8 cellular contexts compared by ENCODE assay signal in the genomic region with DNA sequence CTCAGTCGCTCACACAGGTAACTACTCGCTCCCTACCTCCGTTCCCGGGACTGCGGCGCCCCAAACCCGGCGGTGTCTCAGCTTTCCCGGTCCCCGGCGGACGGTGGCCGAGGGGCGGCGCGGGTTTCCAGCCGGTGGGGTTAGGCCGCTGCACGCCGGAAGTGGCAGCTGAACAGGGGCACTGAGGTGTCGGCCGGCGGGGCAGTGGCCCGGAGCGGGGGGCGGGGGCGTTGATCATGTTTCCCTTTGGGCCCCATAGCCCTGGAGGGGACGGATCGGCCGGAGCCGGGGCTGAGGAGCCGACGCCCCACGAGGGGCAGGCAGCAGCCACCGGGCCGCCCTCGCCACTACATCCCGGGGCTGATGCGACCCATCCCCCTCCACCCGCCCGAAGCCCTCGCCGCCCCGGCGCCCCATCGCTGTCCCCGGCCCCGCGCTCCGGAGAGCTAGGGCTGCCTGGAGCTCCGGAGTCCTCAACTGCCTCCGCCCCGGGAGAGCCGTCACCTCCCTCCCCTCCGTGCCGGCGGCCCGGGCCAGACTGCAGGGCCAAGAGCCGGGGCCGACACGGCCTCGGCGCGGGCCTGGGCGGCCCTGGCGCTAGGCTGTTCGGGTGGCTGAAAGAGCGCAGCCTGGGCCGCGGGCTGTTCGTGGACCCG. TPM values are rescaled to one million over a fixed set of nuclear protein-coding genes. Genes with fewer than 3 reads are reported as not detected.
DNase-seq lines count a peak whose midpoint lies in the region; ATAC-seq and TF ChIP-seq lines count a peak whose summit lies in the region.

A gene with protein sequence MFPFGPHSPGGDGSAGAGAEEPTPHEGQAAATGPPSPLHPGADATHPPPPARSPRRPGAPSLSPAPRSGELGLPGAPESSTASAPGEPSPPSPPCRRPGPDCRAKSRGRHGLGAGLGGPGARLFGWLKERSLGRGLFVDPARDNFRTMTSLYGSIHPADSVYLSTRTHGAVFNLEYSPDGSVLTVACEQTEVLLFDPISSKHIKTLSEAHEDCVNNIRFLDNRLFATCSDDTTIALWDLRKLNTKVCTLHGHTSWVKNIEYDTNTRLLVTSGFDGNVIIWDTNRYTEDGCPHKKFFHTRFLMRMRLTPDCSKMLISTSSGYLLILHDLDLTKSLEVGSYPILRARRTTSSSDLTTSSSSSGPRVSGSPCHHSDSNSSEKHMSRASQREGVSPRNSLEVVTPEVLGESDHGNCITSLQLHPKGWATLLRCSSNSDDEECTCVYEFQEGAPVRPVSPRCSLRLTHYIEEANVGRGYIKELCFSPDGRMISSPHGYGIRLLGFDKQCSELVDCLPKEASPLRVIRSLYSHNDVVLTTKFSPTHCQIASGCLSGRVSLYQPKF (plus strand): TSS at position 167 of the 656 bp plus-strand sequence. CDS start 70 bp downstream, at position 237.

- no peaks in the 10 kb centered on the region for H3K27me3 ChIP-seq in ovary
- no peaks in the 10 kb centered on the region for H3K27me3 ChIP-seq in thymus (ENCODE audit: control insufficient read depth, insufficient read depth)

- DNase-seq in GDM1 (lab: John Stamatoyannopoulos, UW), result peak; percentile 79
- peak; percentile 48 for DNase-seq in GOT3 (lab: John Stamatoyannopoulos, UW)
- DNase-seq in LNCaP clone FGC (ENCODE audit: low read depth), result no peak
- DNase-seq in activated naive CD4-positive, alpha-beta T cell treated with anti-CD3 and anti-CD28 coated beads, Interleukin-2, amount 50 U/mL, for 72 hours (ENCODE audit: low spot score in 2 of 2), result peak; percentile 90 to 96
- peak; percentile 96 for DNase-seq in glutamatergic neuron
- DNase-seq in ovary, result peak; percentile 75 to 92 (median 84)

- peak; percentile 11; the same call in 1 of the 2 replicates for TF ChIP-seq CTCF in LNCaP clone FGC (IDR thresholded peaks at IDR 0.05; ENCODE audit: control insufficient read depth, extremely low read depth, insufficient read depth)
- no peak for TF ChIP-seq CTCF in glutamatergic neuron (IDR thresholded peaks at IDR 0.05; ENCODE audit: partially characterized antibody, unreplicated experiment)
- no peak for TF ChIP-seq CTCF in ovary (IDR thresholded peaks at IDR 0.05)

- 0 to 1% (median 0%) methylated on average over 54 to 72 of the region's 72 CpGs for WGBS in ovary, 3 donors
- WGBS in thymus, result under 1% methylated on average over 72 of the region's 72 CpGs

- H3K4me1 ChIP-seq in ovary (ENCODE audit: insufficient read depth) (peaks cover 19% of the 10 kb centered on the region), thymus (ENCODE audit: control insufficient read depth, insufficient read depth, low read length) (peaks cover 18% of the 10 kb centered on the region)

- H3K27ac ChIP-seq in ovary, result peak within 1 kb of the TSS; percentile 25 to 50
- peak within 1 kb of the TSS; percentile 83 for H3K27ac ChIP-seq in thymus (ENCODE audit: low read depth)

- TF ChIP-seq POLR2A in ovary (IDR thresholded peaks at IDR 0.05), result peak; percentile 72

- peaks cover 4% of the 10 kb centered on the region for H3K27me3 Mint-ChIP-seq in glutamatergic neuron (ENCODE audit: unreplicated experiment)

- peaks cover 10% of the 10 kb centered on the region for H3K4me1 Mint-ChIP-seq in glutamatergic neuron (ENCODE audit: low read depth, unreplicated experiment)

- no peaks in the 10 kb centered on the region for H3K9me3 Mint-ChIP-seq in activated naive CD4-positive, alpha-beta T cell treated with anti-CD3 and anti-CD28 coated beads, Interleukin-2, amount 50 U/mL, for 72 hours
- H3K9me3 Mint-ChIP-seq in glutamatergic neuron (ENCODE audit: unreplicated experiment), result peaks cover 10% of the 10 kb centered on the region

- H3K36me3 ChIP-seq in ovary (no peaks in the 10 kb centered on the region), thymus (ENCODE audit: control insufficient read depth, insufficient read depth) (no peaks in the 10 kb centered on the region)

- H3K4me3 Mint-ChIP-seq in glutamatergic neuron (ENCODE audit: unreplicated experiment), result peak within 1 kb of the TSS; percentile 97

- ATAC-seq in SK-N-SH treated with all-trans-retinoic acid at 6 μM for 48 hours, result peak; percentile 85
- peak; percentile 83 to 87 for ATAC-seq in activated naive CD4-positive, alpha-beta T cell treated with anti-CD3 and anti-CD28 coated beads, Interleukin-2, amount 50 U/mL, for 72 hours

- H3K4me3 ChIP-seq in LNCaP clone FGC (ENCODE audit: low read depth, low read length), result peak within 1 kb of the TSS; percentile 82
- peak within 1 kb of the TSS; percentile 99 for H3K4me3 ChIP-seq in ovary
- peak within 1 kb of the TSS; percentile 96 for H3K4me3 ChIP-seq in thymus (ENCODE audit: low read length)

- TF ChIP-seq EP300 in ovary (IDR thresholded peaks at IDR 0.05), result no peak

- H3K9me3 ChIP-seq in ovary (no peaks in the 10 kb centered on the region), thymus (ENCODE audit: control insufficient read depth) (no peaks in the 10 kb centered on the region)

- H3K27ac Mint-ChIP-seq in activated naive CD4-positive, alpha-beta T cell treated with anti-CD3 and anti-CD28 coated beads, Interleukin-2, amount 50 U/mL, for 72 hours, result peak within 1 kb of the TSS; percentile 86 to 87
- H3K27ac Mint-ChIP-seq in glutamatergic neuron (ENCODE audit: unreplicated experiment), result peak within 1 kb of the TSS; percentile 94

- no peaks in the 10 kb centered on the region for H3K36me3 Mint-ChIP-seq in activated naive CD4-positive, alpha-beta T cell treated with anti-CD3 and anti-CD28 coated beads, Interleukin-2, amount 50 U/mL, for 72 hours
- peaks cover 8% of the 10 kb centered on the region for H3K36me3 Mint-ChIP-seq in glutamatergic neuron (ENCODE audit: unreplicated experiment)

- intact Hi-C loops in ovary (cut with DNase I), result no loop called here

TF ChIP-seq in SK-N-SH treated with all-trans-retinoic acid at 6 μM for 48 hours, 23 proteins besides CTCF, POLR2A, EP300 and RAD21 (continues in another document):
- TF ChIP-seq ZNF565 (CRISPR knock-in tag; conservative IDR thresholded peaks at IDR 0.05; ENCODE audit: low read depth) (no peak), POU6F1 (CRISPR knock-in tag; IDR thresholded peaks at IDR 0.05; ENCODE audit: borderline replicate concordance, low read depth) (no peak), CSDC2 (CRISPR knock-in tag; IDR thresholded peaks at IDR 0.05) (no peak), ESRRG (CRISPR knock-in tag; IDR thresholded peaks at IDR 0.05) (no peak), ZFP30 (CRISPR knock-in tag; IDR thresholded peaks at IDR 0.05) (no peak), ZNF70 (CRISPR knock-in tag; IDR thresholded peaks at IDR 0.05) (no peak), SNAI2 (CRISPR knock-in tag; IDR thresholded peaks at IDR 0.05) (no peak), PATZ1 (CRISPR knock-in tag; IDR thresholded peaks at IDR 0.05; ENCODE audit: borderline replicate concordance) (no peak), ZFP3 (CRISPR knock-in tag; IDR thresholded peaks at IDR 0.05) (peak; percentile 50; the same call in 1 of the 2 replicates)

RNA-seq across cellular contexts. Expression of the gene that starts here (rescaled TPM):
- 10 to 100 TPM in 1 of 2 donors, 1 to 10 TPM in 1; 6.9 to 17.4 TPM for total RNA-seq in activated naive CD4-positive, alpha-beta T cell treated with anti-CD3 and anti-CD28 coated beads, Interleukin-2, amount 50 U/mL, for 72 hours
- total RNA-seq in glutamatergic neuron (ENCODE audit: unreplicated experiment) (19.3 TPM), ovary (10 to 100 TPM; 15.9 to 39.8 (median 26.6) TPM)
- polyA plus RNA-seq in ovary (10 to 100 TPM in 1 of 2 donors, 1 to 10 TPM in 1; 9.0 to 16.4 TPM), thymus (7.6 TPM)
